Comparison of ENCODE assay signal across 12 cellular contexts in the genomic region with DNA sequence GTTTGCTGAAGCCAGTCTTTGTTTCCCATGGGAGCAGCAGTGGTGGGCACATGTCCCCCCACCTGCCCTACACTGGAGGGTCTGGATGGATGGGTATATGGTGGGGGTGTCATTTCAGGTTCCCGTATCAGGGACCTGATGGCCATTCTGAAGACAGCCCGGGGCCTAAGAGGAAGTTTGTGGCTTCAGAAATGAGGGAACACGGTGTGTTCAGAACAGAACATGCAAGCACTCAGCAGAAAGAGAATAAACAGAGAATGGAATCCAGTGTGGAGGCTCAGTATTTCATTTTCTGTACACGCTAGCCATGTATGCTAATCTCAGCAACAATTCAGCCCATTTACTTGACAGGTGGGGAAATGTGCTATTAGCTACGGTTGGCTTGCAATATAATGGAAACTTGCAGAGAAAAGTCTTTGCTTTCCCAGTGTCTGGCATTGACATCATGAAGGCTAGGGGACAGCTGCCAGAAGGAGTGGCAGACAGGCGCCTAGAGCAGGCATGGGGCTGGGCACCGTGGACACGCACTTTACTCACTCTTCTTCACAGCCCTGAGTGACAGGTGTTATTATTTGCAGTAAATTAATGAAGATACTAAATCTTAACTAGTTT.
A peak's percentile ranks its signal among the peaks of the same experiment; 100 is the strongest.
DNase-seq lines count a peak whose midpoint lies in the region; ATAC-seq, FAIRE-seq and TF ChIP-seq lines count a peak whose summit lies in the region.
"Had no signal": no experiment of that assay in that cellular context is flagged by ENCODE, and none has a peak within 500 bp of the region (broad histone marks: within the 10 kb centered on the region; RNA-seq: fewer than 3 reads in every experiment).

No MANE protein-coding gene starts in this region.

- H3K9ac ChIP-seq in HepG2 (ENCODE audit: insufficient read depth, low read depth, low read length) = no peak overlapping the region

- H3K4me1 Mint-ChIP-seq in naive thymus-derived CD4-positive, alpha-beta T cell = peaks cover 63 to 94% (median 90%) of the 10 kb centered on the region in 7 donors

- FAIRE-seq in HepG2 (lab: Jason Lieb, UNC) = no peak

- ATAC-seq in GM21723 (IDR thresholded peaks at IDR 0.05; ENCODE audit: unreplicated experiment) (peak; percentile 49), HepG2 (no peak), HG03280 (IDR thresholded peaks at IDR 0.05; ENCODE audit: unreplicated experiment) (no peak)
- no peak for ATAC-seq in naive thymus-derived CD4-positive, alpha-beta T cell

- no peak for TF ChIP-seq CTCF in HepG2 (CRISPR knock-in tag; IDR thresholded peaks at IDR 0.05)

- H3K27me3 ChIP-seq in SJCRH30 (no peaks in the 10 kb centered on the region), HepG2 (ENCODE audit: control insufficient read depth in 1 of 2, insufficient read depth in 2 of 2, low read length in 2 of 2) (no peaks in the 10 kb centered on the region)
- H3K27me3 ChIP-seq in naive thymus-derived CD4-positive, alpha-beta T cell (ENCODE audit: control insufficient read depth in 2 of 2, insufficient read depth in 2 of 2, low read length in 2 of 2) = no peaks in the 10 kb centered on the region
- H3K27me3 ChIP-seq: cardiac muscle cell had no signal

- H3K4me1 ChIP-seq in SJCRH30 (peaks cover 57% of the 10 kb centered on the region), HepG2 (ENCODE audit: insufficient read depth, low read length) (peaks cover 7% of the 10 kb centered on the region; the same call in 1 of the 2 replicates)
- peaks cover 15 to 60% of the 10 kb centered on the region in 2 donors for H3K4me1 ChIP-seq in naive thymus-derived CD4-positive, alpha-beta T cell (ENCODE audit: control insufficient read depth in 2 of 2, insufficient read depth in 2 of 2, low read length in 2 of 2)

- peaks cover 0 to 8% (median 0%) of the 10 kb centered on the region in 5 donors for H3K36me3 Mint-ChIP-seq in naive thymus-derived CD4-positive, alpha-beta T cell

- no peak for TF ChIP-seq EP300 in HepG2 (IDR thresholded peaks at IDR 0.05; ENCODE audit: low read depth in 2 of 2, low read length in 2 of 2)
- no peak for TF ChIP-seq EP300 in HepG2 (CRISPR knock-in tag; IDR thresholded peaks at IDR 0.05; ENCODE audit: borderline replicate concordance)

- H2AFZ ChIP-seq in HepG2 (ENCODE audit: low read length) = no peak overlapping the region

- H3K27me3 Mint-ChIP-seq in naive thymus-derived CD4-positive, alpha-beta T cell = no peaks in the 10 kb centered on the region

- H3K4me3 ChIP-seq in SJCRH30 (no peak overlapping the region), HepG2 (replicated peaks in 1 of 3; ENCODE audit: insufficient read depth in 1 of 3, low read depth in 2 of 3, low read length in 3 of 3) (no peak overlapping the region)
- no peak overlapping the region for H3K4me3 ChIP-seq in naive thymus-derived CD4-positive, alpha-beta T cell (ENCODE audit: low read length)
- H3K4me3 ChIP-seq: cardiac muscle cell had no signal

- H3K36me3 ChIP-seq in SJCRH30 (no peaks in the 10 kb centered on the region), HepG2 (replicated peaks in 1 of 2; ENCODE audit: control insufficient read depth in 1 of 2, insufficient read depth in 2 of 2, low read length in 2 of 2) (no peaks in the 10 kb centered on the region)
- no peaks in the 10 kb centered on the region for H3K36me3 ChIP-seq in naive thymus-derived CD4-positive, alpha-beta T cell (ENCODE audit: control insufficient read depth in 2 of 3, insufficient read depth in 3 of 3, low read length in 3 of 3)
- H3K36me3 ChIP-seq: cardiac muscle cell had no signal

- in situ Hi-C loops in HepG2 (cut with HindIII; ENCODE audit: extremely low pct_ligation_motif_present, low pct_unique_long_range_greater_than_20kb) = no loop called here

- H3K79me2 ChIP-seq in HepG2 (ENCODE audit: insufficient read depth, low read length) = no peaks in the 10 kb centered on the region

- intact Hi-C loops in naive thymus-derived CD4-positive, alpha-beta T cell (cut with micrococcal nuclease) = loop anchor here (5.0 to 10.0 kb wide), 6 partner anchors 162 to 1655 kb away; partner anchors contain the start of genes ANLN (in 1 of the 2) and HERPUD2 (in 1 of the 2)
- intact Hi-C loops in HepG2 (cut with micrococcal nuclease; ENCODE audit: unreplicated experiment) = loop anchor here (10.0 kb wide), 1 partner anchor 115 kb away; no protein-coding TSS in a partner anchor

- H3K4me3 Mint-ChIP-seq in naive thymus-derived CD4-positive, alpha-beta T cell = peak overlapping the region in 8 of 10 donors; percentile 13 to 98 (median 48)
- H3K4me3 Mint-ChIP-seq: neural crest cell had no signal

- no peaks in the 10 kb centered on the region for H3K9me3 ChIP-seq in SJCRH30 (replicated peaks)
- no peaks in the 10 kb centered on the region for H3K9me3 ChIP-seq in naive thymus-derived CD4-positive, alpha-beta T cell (ENCODE audit: control insufficient read depth in 2 of 3, low read length in 3 of 3)
- no peaks in the 10 kb centered on the region for H3K9me3 ChIP-seq in HepG2 (ENCODE audit: low read length)

- peaks cover 0 to 2% (median 0%) of the 10 kb centered on the region in 11 donors for H3K9me3 Mint-ChIP-seq in naive thymus-derived CD4-positive, alpha-beta T cell

- no TSS peak for BruUV-seq in HepG2 (replicated peaks; lab: Mats Ljungman, UMichigan)

- H3K27ac Mint-ChIP-seq in naive thymus-derived CD4-positive, alpha-beta T cell = peak overlapping the region in 8 of 9 donors; percentile 32 to 95 (median 48)

- no peak for TF ChIP-seq RAD21 in HepG2 (CRISPR knock-in tag; IDR thresholded peaks at IDR 0.05)

- POLR2A ChIA-PET in naive thymus-derived CD4-positive, alpha-beta T cell (lab: Charles Lee) = interaction anchor here (2.1 to 6.4 kb wide), 2 partner anchors 10 to 97 kb away, joined by 6 to 84 read pairs; partner anchors contain the start of gene ELMO1
- POLR2A ChIA-PET in HepG2 (lab: Yijun Ruan, JAX) = no interaction called here

- TF ChIP-seq POLR2A in HepG2 (IDR thresholded peaks at IDR 0.05; ENCODE audit: insufficient read depth in 1 of 2, low read depth in 2 of 2, low read length in 2 of 2) = no peak

- CTCF ChIA-PET in naive thymus-derived CD4-positive, alpha-beta T cell (lab: Charles Lee) = interaction anchor here (0.9 to 5.5 kb wide), 3 partner anchors 32 to 99 kb away, joined by 3 to 43 read pairs (median 6); partner anchors contain the start of gene ELMO1
- CTCF ChIA-PET in HepG2 (lab: Yijun Ruan, JAX; ENCODE audit: low intra/inter-chr PET ratio, low total read pairs) = no interaction called here

- H4K20me1 ChIP-seq in HepG2 (ENCODE audit: insufficient read depth, low read length) = no peaks in the 10 kb centered on the region

- WGBS in HepG2 (ENCODE audit: low lambda C conversion rate) = 44% methylated on average over 8 of the region's 8 CpGs

- DNase-seq in SKM-1 treated with dmso at 0.1 percent for 144 hours (lab: John Stamatoyannopoulos, UW; ENCODE audit: unreplicated experiment) = peak; percentile 35
- no peak for DNase-seq in SKM-1 (lab: John Stamatoyannopoulos, UW; ENCODE audit: unreplicated experiment)
- peak; percentile 87 to 94 for DNase-seq in SJCRH30
- DNase-seq in naive thymus-derived CD4-positive, alpha-beta T cell = no peak
- DNase-seq in HepG2 (ENCODE audit: low spot score) = no peak
- DNase-seq in HUDEP-2 (lab: John Stamatoyannopoulos, UW; ENCODE audit: unreplicated experiment in 76 of 76) = no peak
- DNase-seq: H7, T1000 had no signal

- H3K27ac ChIP-seq in SJCRH30 = peak overlapping the region; percentile 92
- H3K27ac ChIP-seq in naive thymus-derived CD4-positive, alpha-beta T cell (ENCODE audit: low read depth, low read length) = no peak overlapping the region
- no peak overlapping the region for H3K27ac ChIP-seq in HepG2 (ENCODE audit: extremely low read length, insufficient read depth, low read length)
- H3K27ac ChIP-seq: cardiac muscle cell had no signal

- H3K4me2 ChIP-seq in HepG2 (ENCODE audit: low read depth, low read length) = no peak overlapping the region

TF ChIP-seq in HepG2, 621 proteins besides CTCF, POLR2A, EP300 and RAD21 (continues in another document):
- no peak for TF ChIP-seq CBX1 (IDR thresholded peaks at IDR 0.05; ENCODE audit: low read depth)
- TF ChIP-seq CSRNP1 (CRISPR knock-in tag; IDR thresholded peaks at IDR 0.05) = no peak
- TF ChIP-seq ZNF280D (CRISPR knock-in tag; IDR thresholded peaks at IDR 0.05) = no peak
- TF ChIP-seq ZNF230 (CRISPR knock-in tag; IDR thresholded peaks at IDR 0.05) = no peak

Comparison
In these comparisons a context has a peak if more than half of its experiments do, and no peak if none do; other contexts are left out.
1. DNase-seq: peak in SKM-1 treated with dmso at 0.1 percent for 144 hours (single experiment) and SJCRH30 (2 of 2); none in SKM-1 (single experiment), naive thymus-derived CD4-positive, alpha-beta T cell (0 of 9), HepG2 (single experiment) and HUDEP-2 (0 of 76).